ENCODE assay signal across 1 cellular context in genomic region chr6:7107578-7108195, GRCh38.
TF ChIP-seq lines count a peak whose summit lies in the region.

A gene with protein sequence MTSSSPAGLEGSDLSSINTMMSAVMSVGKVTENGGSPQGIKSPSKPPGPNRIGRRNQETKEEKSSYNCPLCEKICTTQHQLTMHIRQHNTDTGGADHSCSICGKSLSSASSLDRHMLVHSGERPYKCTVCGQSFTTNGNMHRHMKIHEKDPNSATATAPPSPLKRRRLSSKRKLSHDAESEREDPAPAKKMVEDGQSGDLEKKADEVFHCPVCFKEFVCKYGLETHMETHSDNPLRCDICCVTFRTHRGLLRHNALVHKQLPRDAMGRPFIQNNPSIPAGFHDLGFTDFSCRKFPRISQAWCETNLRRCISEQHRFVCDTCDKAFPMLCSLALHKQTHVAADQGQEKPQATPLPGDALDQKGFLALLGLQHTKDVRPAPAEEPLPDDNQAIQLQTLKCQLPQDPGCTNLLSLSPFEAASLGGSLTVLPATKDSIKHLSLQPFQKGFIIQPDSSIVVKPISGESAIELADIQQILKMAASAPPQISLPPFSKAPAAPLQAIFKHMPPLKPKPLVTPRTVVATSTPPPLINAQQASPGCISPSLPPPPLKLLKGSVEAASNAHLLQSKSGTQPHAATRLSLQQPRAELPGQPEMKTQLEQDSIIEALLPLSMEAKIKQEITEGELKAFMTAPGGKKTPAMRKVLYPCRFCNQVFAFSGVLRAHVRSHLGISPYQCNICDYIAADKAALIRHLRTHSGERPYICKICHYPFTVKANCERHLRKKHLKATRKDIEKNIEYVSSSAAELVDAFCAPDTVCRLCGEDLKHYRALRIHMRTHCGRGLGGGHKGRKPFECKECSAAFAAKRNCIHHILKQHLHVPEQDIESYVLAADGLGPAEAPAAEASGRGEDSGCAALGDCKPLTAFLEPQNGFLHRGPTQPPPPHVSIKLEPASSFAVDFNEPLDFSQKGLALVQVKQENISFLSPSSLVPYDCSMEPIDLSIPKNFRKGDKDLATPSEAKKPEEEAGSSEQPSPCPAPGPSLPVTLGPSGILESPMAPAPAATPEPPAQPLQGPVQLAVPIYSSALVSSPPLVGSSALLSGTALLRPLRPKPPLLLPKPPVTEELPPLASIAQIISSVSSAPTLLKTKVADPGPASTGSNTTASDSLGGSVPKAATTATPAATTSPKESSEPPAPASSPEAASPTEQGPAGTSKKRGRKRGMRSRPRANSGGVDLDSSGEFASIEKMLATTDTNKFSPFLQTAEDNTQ (N-terminal part only) (plus strand): TSS chr6:7107961. CDS start chr6:7181912, 73,951 bp downstream.

TF ChIP-seq in K562, 482 proteins besides CTCF, POLR2A, EP300 and RAD21 (continued from another document):
- TF ChIP-seq, protein P1, sequence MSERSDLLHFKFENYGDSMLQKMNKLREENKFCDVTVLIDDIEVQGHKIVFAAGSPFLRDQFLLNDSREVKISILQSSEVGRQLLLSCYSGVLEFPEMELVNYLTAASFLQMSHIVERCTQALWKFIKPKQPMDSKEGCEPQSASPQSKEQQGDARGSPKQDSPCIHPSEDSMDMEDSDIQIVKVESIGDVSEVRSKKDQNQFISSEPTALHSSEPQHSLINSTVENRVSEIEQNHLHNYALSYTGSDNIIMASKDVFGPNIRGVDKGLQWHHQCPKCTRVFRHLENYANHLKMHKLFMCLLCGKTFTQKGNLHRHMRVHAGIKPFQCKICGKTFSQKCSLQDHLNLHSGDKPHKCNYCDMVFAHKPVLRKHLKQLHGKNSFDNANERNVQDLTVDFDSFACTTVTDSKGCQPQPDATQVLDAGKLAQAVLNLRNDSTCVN (CRISPR knock-in tag; IDR thresholded peaks at IDR 0.05) = no peak
- peak; percentile 85 for TF ChIP-seq TAF1 (IDR thresholded peaks at IDR 0.05; ENCODE audit: control insufficient read depth, extremely low read depth, insufficient read depth, low read length, severe bottlenecking)
- peak; percentile 68 for TF ChIP-seq NCOR1 (IDR thresholded peaks at IDR 0.05)
- TF ChIP-seq ZNF592 (IDR thresholded peaks at IDR 0.05) = peak; percentile 41; the same call in 1 of the 2 replicates
- TF ChIP-seq RREB1 (CRISPR knock-in tag; IDR thresholded peaks at IDR 0.05) = 0 out of 2 replicates have a peak, but pooled peaks have one; percentile 8
- TF ChIP-seq CGGBP1 (CRISPR knock-in tag; IDR thresholded peaks at IDR 0.05) = peak; percentile 94; the same call in 1 of the 2 replicates
- TF ChIP-seq EHMT2 (IDR thresholded peaks at IDR 0.05) = no peak
- TF ChIP-seq SUPT5H (IDR thresholded peaks at IDR 0.05) = peak; percentile 37
- peak; percentile 77 for TF ChIP-seq CXXC5 (CRISPR knock-in tag; IDR thresholded peaks at IDR 0.05)
- peak; percentile 61; the same call in 1 of the 2 replicates for TF ChIP-seq FOXK1 (CRISPR knock-in tag; IDR thresholded peaks at IDR 0.05; ENCODE audit: borderline replicate concordance)
- peak; percentile 65; the same call in 1 of the 2 replicates for TF ChIP-seq ESRRA (IDR thresholded peaks at IDR 0.05; ENCODE audit: borderline replicate concordance, low read depth)
- TF ChIP-seq, protein P2, sequence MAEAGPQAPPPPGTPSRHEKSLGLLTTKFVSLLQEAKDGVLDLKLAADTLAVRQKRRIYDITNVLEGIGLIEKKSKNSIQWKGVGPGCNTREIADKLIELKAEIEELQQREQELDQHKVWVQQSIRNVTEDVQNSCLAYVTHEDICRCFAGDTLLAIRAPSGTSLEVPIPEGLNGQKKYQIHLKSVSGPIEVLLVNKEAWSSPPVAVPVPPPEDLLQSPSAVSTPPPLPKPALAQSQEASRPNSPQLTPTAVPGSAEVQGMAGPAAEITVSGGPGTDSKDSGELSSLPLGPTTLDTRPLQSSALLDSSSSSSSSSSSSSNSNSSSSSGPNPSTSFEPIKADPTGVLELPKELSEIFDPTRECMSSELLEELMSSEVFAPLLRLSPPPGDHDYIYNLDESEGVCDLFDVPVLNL (CRISPR knock-in tag; IDR thresholded peaks at IDR 0.05; ENCODE audit: low read depth) = 0 out of 2 replicates have a peak, but pooled peaks have one; percentile 29
- TF ChIP-seq CREBBP (IDR thresholded peaks at IDR 0.05; ENCODE audit: low read depth, low read length) = no peak
